In the genomic region with DNA sequence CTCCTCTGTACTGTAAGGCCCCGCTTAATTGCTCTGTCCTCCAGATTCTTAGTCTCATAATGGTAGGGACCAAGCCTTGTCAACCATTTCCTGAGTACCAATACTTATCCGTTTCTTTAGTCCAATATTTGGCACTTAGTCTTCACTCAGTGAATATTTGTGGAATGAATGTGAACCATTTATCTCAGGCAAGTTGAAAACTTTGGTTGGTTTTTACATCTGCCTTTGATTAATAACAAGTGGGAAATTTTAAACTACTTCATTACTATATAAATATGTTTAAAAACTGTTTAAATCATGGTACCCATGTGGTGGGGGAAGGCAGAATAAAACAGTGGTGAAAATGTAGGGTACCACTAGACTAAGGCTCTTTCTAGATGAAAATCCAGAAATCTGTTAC, we compare ENCODE assay signal across 18 cellular contexts. TPM values are rescaled to one million over a fixed set of nuclear protein-coding genes. Genes with fewer than 3 reads are reported as not detected.
"Had no signal": no experiment of that assay in that cellular context is flagged by ENCODE, and none has a peak within 500 bp of the region (broad histone marks: within the 10 kb centered on the region; RNA-seq: fewer than 3 reads in every experiment).

No MANE protein-coding gene starts in this region.

- H3K27me3 ChIP-seq: ascending aorta, right lobe of liver had no signal

- H3K4me3 Mint-ChIP-seq: activated CD8-positive, alpha-beta T cell treated with anti-CD3 and anti-CD28 coated beads for 36 hours; activated T-cell treated with anti-CD3 and anti-CD28 coated beads, Interleukin-2, amount 50 U/mL, for 72 hours; naive thymus-derived CD4-positive, alpha-beta T cell; stimulated activated effector memory CD8-positive, alpha-beta T cell treated with anti-CD3 and anti-CD28 coated beads, Interleukin-12 subunit alpha, Interleukin-12 subunit beta, amount 100 ng/mL, for 72 hours; type B pancreatic cell had no signal

- FAIRE-seq: endothelial cell of umbilical vein had no signal

- H3K36me3 Mint-ChIP-seq: naive thymus-derived CD4-positive, alpha-beta T cell; stimulated activated effector memory CD8-positive, alpha-beta T cell treated with anti-CD3 and anti-CD28 coated beads, Interleukin-12 subunit alpha, Interleukin-12 subunit beta, amount 100 ng/mL, for 72 hours; type B pancreatic cell had no signal

- DNase-seq: activated CD8-positive, alpha-beta memory T cell treated with anti-CD3 and anti-CD28 coated beads, Interleukin-2, amount 50 U/mL, for 4 hours; activated CD8-positive, alpha-beta T cell treated with anti-CD3 and anti-CD28 coated beads for 36 hours; activated T-cell treated with anti-CD3 and anti-CD28 coated beads, Interleukin-2, amount 50 U/mL, for 72 hours; central memory CD4-positive, alpha-beta T cell; effector CD4-positive, alpha-beta T cell; left cardiac atrium; naive thymus-derived CD4-positive, alpha-beta T cell; right lobe of liver; substantia nigra; SW 1271 had no signal

- ATAC-seq: activated CD8-positive, alpha-beta T cell treated with anti-CD3 and anti-CD28 coated beads for 36 hours; activated T-cell treated with anti-CD3 and anti-CD28 coated beads, Interleukin-2, amount 50 U/mL, for 72 hours; left cardiac atrium; naive thymus-derived CD4-positive, alpha-beta T cell; stimulated activated effector memory CD8-positive, alpha-beta T cell treated with anti-CD3 and anti-CD28 coated beads, Interleukin-12 subunit alpha, Interleukin-12 subunit beta, amount 100 ng/mL, for 72 hours had no signal

- H3K4me3 ChIP-seq: ascending aorta, coronary artery, lung, prostate gland, right lobe of liver had no signal

- H3K27ac ChIP-seq: ascending aorta, coronary artery, right lobe of liver had no signal

- H3K36me3 ChIP-seq: ascending aorta, prostate gland, right lobe of liver had no signal

- H3K27ac Mint-ChIP-seq: activated CD8-positive, alpha-beta T cell treated with anti-CD3 and anti-CD28 coated beads for 36 hours; activated T-cell treated with anti-CD3 and anti-CD28 coated beads, Interleukin-2, amount 50 U/mL, for 72 hours; naive thymus-derived CD4-positive, alpha-beta T cell; stimulated activated effector memory CD8-positive, alpha-beta T cell treated with anti-CD3 and anti-CD28 coated beads, Interleukin-12 subunit alpha, Interleukin-12 subunit beta, amount 100 ng/mL, for 72 hours; type B pancreatic cell had no signal

- H3K9me3 Mint-ChIP-seq: activated CD8-positive, alpha-beta T cell treated with anti-CD3 and anti-CD28 coated beads for 36 hours; activated T-cell treated with anti-CD3 and anti-CD28 coated beads, Interleukin-2, amount 50 U/mL, for 72 hours; stimulated activated effector memory CD8-positive, alpha-beta T cell treated with anti-CD3 and anti-CD28 coated beads, Interleukin-12 subunit alpha, Interleukin-12 subunit beta, amount 100 ng/mL, for 72 hours; type B pancreatic cell had no signal

- H3K4me1 ChIP-seq: prostate gland, right lobe of liver had no signal

- H3K9me3 ChIP-seq: ascending aorta, prostate gland, right lobe of liver had no signal

RNA-seq across cellular contexts. Expression of a gene that starts 15.2 kb away (rescaled TPM):
- total RNA-seq: mononuclear cell had no signal
- polyA plus RNA-seq: naive thymus-derived CD4-positive, alpha-beta T cell had no signal
